ENCODE assay signal across 9 cellular contexts in genomic region chrX:56248492-56248891, GRCh38. TPM values are rescaled to one million over a fixed set of nuclear protein-coding genes. Genes with fewer than 3 reads are reported as not detected.
A peak's percentile ranks its signal among the peaks of the same experiment; 100 is the strongest.
DNase-seq lines count a peak whose midpoint lies in the region; ATAC-seq and TF ChIP-seq lines count a peak whose summit lies in the region.
"Had no signal": no experiment of that assay in that cellular context is flagged by ENCODE, and none has a peak within 500 bp of the region (broad histone marks: within the 10 kb centered on the region; RNA-seq: fewer than 3 reads in every experiment).

No MANE protein-coding gene starts in this region.

- DNase-seq in CD8-positive, alpha-beta memory T cell = peak; percentile 2 to 59 (median 28)
- DNase-seq in GM19238 (ENCODE audit: insufficient read length, low spot score) (peak; percentile 19), RWPE2 (ENCODE audit: low spot score) (no peak), left ventricle myocardium inferior (peak; percentile 20), spleen (no peak), 8988T (no peak)

- no peak overlapping the region for H3K27ac ChIP-seq in CD8-positive, alpha-beta memory T cell (ENCODE audit: low read depth, low read length)
- no peak overlapping the region for H3K27ac ChIP-seq in RWPE2 (ENCODE audit: poor library complexity, severe bottlenecking)
- H3K27ac ChIP-seq in left ventricle myocardium inferior (replicated peaks) = no peak overlapping the region
- H3K27ac ChIP-seq in spleen = no peak overlapping the region
- H3K27ac ChIP-seq: SJSA1 had no signal

- H3K36me3 ChIP-seq in CD8-positive, alpha-beta memory T cell (ENCODE audit: insufficient read depth, low read length) = no peaks in the 10 kb centered on the region
- no peaks in the 10 kb centered on the region for H3K36me3 ChIP-seq in RWPE2 (ENCODE audit: low read depth)
- no peaks in the 10 kb centered on the region for H3K36me3 ChIP-seq in left ventricle myocardium inferior
- H3K36me3 ChIP-seq in spleen = no peaks in the 10 kb centered on the region
- H3K36me3 ChIP-seq: SJSA1 had no signal

- H3K27me3 Mint-ChIP-seq in CD8-positive, alpha-beta memory T cell = peaks cover 0 to 6% of the 10 kb centered on the region in 2 donors
- no peaks in the 10 kb centered on the region for H3K27me3 Mint-ChIP-seq in activated naive CD4-positive, alpha-beta T cell treated with anti-CD3 and anti-CD28 coated beads, Interleukin-2, amount 50 U/mL, for 24 hours

- TF ChIP-seq POLR2A in spleen (IDR thresholded peaks at IDR 0.05) = no peak

- no peaks in the 10 kb centered on the region for H3K27me3 ChIP-seq in CD8-positive, alpha-beta memory T cell (ENCODE audit: insufficient read depth, low read length, poor library complexity, severe bottlenecking)
- H3K27me3 ChIP-seq in RWPE2 (ENCODE audit: insufficient read depth, poor library complexity, severe bottlenecking) = no peaks in the 10 kb centered on the region
- H3K27me3 ChIP-seq in left ventricle myocardium inferior (ENCODE audit: low read depth) = no peaks in the 10 kb centered on the region
- no peaks in the 10 kb centered on the region for H3K27me3 ChIP-seq in spleen (replicated peaks in 1 of 7)
- H3K27me3 ChIP-seq: SJSA1 had no signal

- POLR2A ChIA-PET in CD8-positive, alpha-beta memory T cell (lab: Charles Lee) = no interaction called here

- no peak overlapping the region for H3K4me3 Mint-ChIP-seq in CD8-positive, alpha-beta memory T cell
- peak overlapping the region; percentile 44 for H3K4me3 Mint-ChIP-seq in activated naive CD4-positive, alpha-beta T cell treated with anti-CD3 and anti-CD28 coated beads, Interleukin-2, amount 50 U/mL, for 24 hours

- no peaks in the 10 kb centered on the region for H3K9me3 ChIP-seq in CD8-positive, alpha-beta memory T cell (ENCODE audit: low read length)
- H3K9me3 ChIP-seq in RWPE2 (ENCODE audit: severe bottlenecking) = no peaks in the 10 kb centered on the region
- no peaks in the 10 kb centered on the region for H3K9me3 ChIP-seq in left ventricle myocardium inferior (replicated peaks)
- H3K9me3 ChIP-seq in spleen = no peaks in the 10 kb centered on the region
- H3K9me3 ChIP-seq: SJSA1 had no signal

- H3K27ac Mint-ChIP-seq in CD8-positive, alpha-beta memory T cell = no peak overlapping the region
- peak overlapping the region; percentile 46 for H3K27ac Mint-ChIP-seq in activated naive CD4-positive, alpha-beta T cell treated with anti-CD3 and anti-CD28 coated beads, Interleukin-2, amount 50 U/mL, for 24 hours

- ATAC-seq in HG03558 (IDR thresholded peaks at IDR 0.05; ENCODE audit: extremely low read depth, unreplicated experiment) = peak; percentile 70
- ATAC-seq in RWPE2 (ENCODE audit: low read depth) = 0 out of 3 replicates have a peak, but pooled peaks have one; percentile 14

- H3K4me1 Mint-ChIP-seq in CD8-positive, alpha-beta memory T cell = peaks cover 0 to 9% (median 3%) of the 10 kb centered on the region in 3 donors
- H3K4me1 Mint-ChIP-seq in activated naive CD4-positive, alpha-beta T cell treated with anti-CD3 and anti-CD28 coated beads, Interleukin-2, amount 50 U/mL, for 24 hours = peaks cover 8% of the 10 kb centered on the region

- intact Hi-C loops in left ventricle myocardium inferior (cut with micrococcal nuclease) (no loop called here), spleen (cut with DNase I; ENCODE audit: low total_unique reads) (no loop called here)

- H3K36me3 Mint-ChIP-seq in CD8-positive, alpha-beta memory T cell = no peaks in the 10 kb centered on the region
- no peaks in the 10 kb centered on the region for H3K36me3 Mint-ChIP-seq in activated naive CD4-positive, alpha-beta T cell treated with anti-CD3 and anti-CD28 coated beads, Interleukin-2, amount 50 U/mL, for 24 hours

- H3K9me3 Mint-ChIP-seq in CD8-positive, alpha-beta memory T cell = no peaks in the 10 kb centered on the region
- no peaks in the 10 kb centered on the region for H3K9me3 Mint-ChIP-seq in activated naive CD4-positive, alpha-beta T cell treated with anti-CD3 and anti-CD28 coated beads, Interleukin-2, amount 50 U/mL, for 24 hours

- no peak overlapping the region for H3K4me3 ChIP-seq in CD8-positive, alpha-beta memory T cell (ENCODE audit: low read length)
- H3K4me3 ChIP-seq in RWPE2 (ENCODE audit: severe bottlenecking) (no peak overlapping the region), left ventricle myocardium inferior (no peak overlapping the region), spleen (no peak overlapping the region)
- H3K4me3 ChIP-seq: SJSA1 had no signal

- H3K4me1 ChIP-seq in CD8-positive, alpha-beta memory T cell (ENCODE audit: insufficient read depth, low read length) = no peaks in the 10 kb centered on the region
- H3K4me1 ChIP-seq in RWPE2 (ENCODE audit: insufficient read depth, poor library complexity, severe bottlenecking) = no peaks in the 10 kb centered on the region
- H3K4me1 ChIP-seq in left ventricle myocardium inferior = no peaks in the 10 kb centered on the region
- H3K4me1 ChIP-seq in spleen = peaks cover 0 to 5% (median 0%) of the 10 kb centered on the region in 6 donors
- H3K4me1 ChIP-seq: SJSA1 had no signal

- CTCF ChIA-PET in CD8-positive, alpha-beta memory T cell (lab: Charles Lee) = interaction anchor here (0.9 to 1.9 kb wide), 5 partner anchors 10 to 759 kb away, joined by 3 to 5 read pairs (median 5); partner anchors contain the start of gene USP51

- peak; percentile 56 for TF ChIP-seq CTCF in RWPE2 (IDR thresholded peaks at IDR 0.05; ENCODE audit: poor library complexity, severe bottlenecking)
- TF ChIP-seq CTCF in left ventricle myocardium inferior (IDR thresholded peaks at IDR 0.05; ENCODE audit: borderline replicate concordance) = peak; percentile 70
- peak in 10 of 11 experiments; percentile 12 to 69 (median 60) for TF ChIP-seq CTCF in spleen (IDR thresholded peaks at IDR 0.05 in 8 of 11, conservative IDR thresholded peaks at IDR 0.05 in 3 of 11)

- 4 to 15% (median 7%) methylated on average over 5 of the region's 5 CpGs for WGBS in spleen, 5 donors

RNA-seq across cellular contexts. Expression of gene KLF8, which starts 16.3 kb away (rescaled TPM):
- 1 to 10 TPM; 1.4 to 1.5 TPM for total RNA-seq in CD8-positive, alpha-beta memory T cell
- 0.64 TPM for polyA plus RNA-seq in CD8-positive, alpha-beta memory T cell
- total RNA-seq in left ventricle myocardium inferior = 3.3 TPM
- total RNA-seq in spleen = 10 to 100 TPM in 4 of 7 donors, 1 to 10 TPM in 3; 6.3 to 22.2 (median 12.0) TPM
- 1 to 10 TPM; 3.0 to 3.9 (median 3.1) TPM for polyA plus RNA-seq in spleen

Comparison
In these comparisons a context has a peak if more than half of its experiments do, and no peak if none do; other contexts are left out.
1. DNase-seq: peak in CD8-positive, alpha-beta memory T cell (5 of 5), GM19238 (single experiment) and left ventricle myocardium inferior (single experiment); none in RWPE2 (single experiment), spleen (single experiment) and 8988T (single experiment).
2. Peak in every context shown above with its lines, with median percentiles within 50 percentile points of each other: CTCF ChIP-seq.